22 cellular contexts compared by ENCODE assay signal in the genomic region with DNA sequence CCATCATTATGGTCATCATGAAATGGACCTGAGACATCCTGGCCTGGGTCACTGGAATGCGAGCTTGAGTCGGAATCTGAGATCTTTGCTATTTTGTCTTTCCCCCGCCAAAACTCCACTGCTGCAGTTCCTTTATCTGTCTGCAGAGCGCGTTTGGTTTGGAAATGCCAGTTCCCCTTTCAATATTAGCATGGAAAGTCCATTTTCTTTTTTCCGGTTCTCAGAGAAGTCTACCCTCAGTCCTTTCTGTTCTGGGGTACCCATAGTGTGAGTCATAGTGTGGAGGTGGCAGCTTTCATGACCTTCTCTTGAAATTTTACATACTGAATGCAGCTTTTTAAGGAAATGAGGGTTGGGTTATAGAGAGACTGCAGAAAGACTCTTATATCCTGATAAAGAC. TPM values are rescaled to one million over a fixed set of nuclear protein-coding genes. Genes with fewer than 3 reads are reported as not detected.
DNase-seq lines count a peak whose midpoint lies in the region; ATAC-seq, FAIRE-seq and TF ChIP-seq lines count a peak whose summit lies in the region.
"Had no signal": no experiment of that assay in that cellular context is flagged by ENCODE, and none has a peak within 500 bp of the region (broad histone marks: within the 10 kb centered on the region; RNA-seq: fewer than 3 reads in every experiment).

No MANE protein-coding gene starts in this region.

- no peak overlapping the region for H3K4me3 ChIP-seq in GM12878
- H3K4me3 ChIP-seq in HAP-1 = no peak overlapping the region
- H3K4me3 ChIP-seq: colonic mucosa, hepatocyte, lung, right atrium auricular region had no signal

- H3K9me3 ChIP-seq in GM12878 (replicated peaks; ENCODE audit: control insufficient read depth, insufficient read depth, low read length) (peaks cover 12% of the 10 kb centered on the region; the same call in 2 of the 3 replicates), HAP-1 (no peaks in the 10 kb centered on the region)
- H3K9me3 ChIP-seq: colonic mucosa, right atrium auricular region had no signal

- in situ Hi-C loops in GM12878 (cut with MboI) (no loop called here), HAP-1 (cut with MboI; ENCODE audit: low sequenced_read_pairs) (loop anchor here (25.0 kb wide), 2 partner anchors 439 to 564 kb away; a partner anchor contains a TSS)

- H3K27ac ChIP-seq in GM12878 (ENCODE audit: control insufficient read depth, insufficient read depth) = no peak overlapping the region
- H3K27ac ChIP-seq: colonic mucosa, hepatocyte, right atrium auricular region had no signal

- H3K4me3 Mint-ChIP-seq in activated T-cell treated with anti-CD3 and anti-CD28 coated beads, Interleukin-2, amount 50 U/mL, for 72 hours = no peak overlapping the region

- 18% methylated on average over 6 of the region's 6 CpGs for WGBS in GM12878 (ENCODE audit: insufficient coverage, insufficient replicate concordance, low lambda C conversion rate, missing lambda C conversion rate)

- TF ChIP-seq CTCF in GM12878 (IDR thresholded peaks at IDR 0.05 in 2 of 3, conservative IDR thresholded peaks at IDR 0.05 in 1 of 3; ENCODE audit: control insufficient read depth in 2 of 3, extremely low read depth in 1 of 3, insufficient read depth in 1 of 3, low read depth in 3 of 3, low read length in 3 of 3) = peak in 2 of 3 experiments; percentile 37 to 40; a peak in 3 of 6 replicates

- POLR2A ChIA-PET in GM12878 (lab: Charles Lee) = interaction anchor here (0.5 to 2.7 kb wide), 6 partner anchors 9 to 439 kb away, joined by 3 to 13 read pairs (median 6); no protein-coding TSS in a partner anchor

- no peaks in the 10 kb centered on the region for H3K79me2 ChIP-seq in GM12878 (ENCODE audit: control insufficient read depth, insufficient read depth, low read length)
- H3K79me2 ChIP-seq: hepatocyte had no signal

- no peaks in the 10 kb centered on the region for H3K4me1 Mint-ChIP-seq in activated T-cell treated with anti-CD3 and anti-CD28 coated beads, Interleukin-2, amount 50 U/mL, for 72 hours (ENCODE audit: low read depth)

- RAD21 ChIA-PET in GM12878 (lab: Charles Lee; ENCODE audit: unreplicated experiment) = interaction anchor here (0.7 to 5.0 kb wide), 6 partner anchors 9 to 64 kb away, joined by 3 to 41 read pairs (median 4); a partner anchor contains a TSS

- H3K27me3 ChIP-seq in GM12878 (replicated peaks in 1 of 2; ENCODE audit: control insufficient read depth in 2 of 2, insufficient read depth in 2 of 2, low read length in 1 of 2) (no peaks in the 10 kb centered on the region), HAP-1 (ENCODE audit: low read depth) (no peaks in the 10 kb centered on the region)
- H3K27me3 ChIP-seq: colonic mucosa, right atrium auricular region had no signal

- DNase-seq in CD1c-positive myeloid dendritic cell (ENCODE audit: extremely low spot score) (peak; percentile 9), GM12892 (ENCODE audit: insufficient read length) (no peak), GM12878 (ENCODE audit: low read depth, low spot score) (no peak), HAP-1 (ENCODE audit: low spot score in 2 of 2) (no peak), NCI-H526 (lab: John Stamatoyannopoulos, UW) (no peak)
- no peak for DNase-seq in stimulated activated CD4-positive, alpha-beta T cell treated with anti-CD3 and anti-CD28 coated beads, Interleukin-12 subunit alpha, Interleukin-12 subunit beta, amount 100 ng/mL, for 4 hours
- no peak for DNase-seq in activated T-cell treated with anti-CD3 and anti-CD28 coated beads, Interleukin-2, amount 50 U/mL, for 72 hours
- DNase-seq: activated effector memory CD4-positive, alpha-beta T cell treated with Interleukin-2 at 50 U/mL for 16 hours; colonic mucosa; DND-41; islet precursor cell; NCI-H1436; NCI-H2171 treated with DMSO at 0.1 percent for 48 hours; NCI-H748 treated with DMSO at 0.1 percent for 48 hours; occipital lobe; stimulated activated CD4-positive, alpha-beta T cell treated with anti-CD3 and anti-CD28 coated beads, Interleukin-15, amount 100 ng/mL, for 24 hours had no signal

- CTCF ChIA-PET in GM12878 (lab: Yijun Ruan, JAX) = interaction anchor here (1.1 to 1.6 kb wide), 8 partner anchors 8 to 557 kb away, joined by 3 to 7 read pairs (median 4); a partner anchor contains a TSS

- peak overlapping the region; percentile 41; the same call in 1 of the 2 replicates for H3K4me2 ChIP-seq in GM12878 (ENCODE audit: control insufficient read depth, insufficient read depth)
- H3K4me2 ChIP-seq: hepatocyte had no signal

- H3K36me3 Mint-ChIP-seq in activated T-cell treated with anti-CD3 and anti-CD28 coated beads, Interleukin-2, amount 50 U/mL, for 72 hours (ENCODE audit: insufficient read depth in 2 of 2) = no peaks in the 10 kb centered on the region

- no peak overlapping the region for H3K9ac ChIP-seq in GM12878 (ENCODE audit: control insufficient read depth, insufficient read depth, low read length)

- no TSS peak for BruUV-seq in GM12878 (replicated peaks; lab: Mats Ljungman, UMichigan)

- peak; percentile 19; the same call in 1 of the 2 replicates for TF ChIP-seq RAD21 in GM12878 (IDR thresholded peaks at IDR 0.05; ENCODE audit: insufficient read depth, low read depth, low read length)

- H3K27ac Mint-ChIP-seq in activated T-cell treated with anti-CD3 and anti-CD28 coated beads, Interleukin-2, amount 50 U/mL, for 72 hours = no peak overlapping the region

- H3K36me3 ChIP-seq in GM12878 (ENCODE audit: control insufficient read depth in 2 of 2, insufficient read depth in 2 of 2, low read length in 1 of 2) = peaks cover 0 to 2% of the 10 kb centered on the region in 2 experiments; a peak in 1 of 4 replicates
- no peaks in the 10 kb centered on the region for H3K36me3 ChIP-seq in HAP-1 (replicated peaks)
- H3K36me3 ChIP-seq: colonic mucosa, right atrium auricular region had no signal

- H2AFZ ChIP-seq in GM12878 (ENCODE audit: control insufficient read depth, low read depth, low read length) = no peak overlapping the region
- H2AFZ ChIP-seq: hepatocyte had no signal

- SMC1A ChIA-PET in GM12878 (lab: Charles Lee; ENCODE audit: uncharacterized antibody, unreplicated experiment) = interaction anchor here (0.6 to 5.2 kb wide), 9 partner anchors 8 to 438 kb away, joined by 3 to 32 read pairs (median 8); no protein-coding TSS in a partner anchor

- H3K9me3 Mint-ChIP-seq in activated T-cell treated with anti-CD3 and anti-CD28 coated beads, Interleukin-2, amount 50 U/mL, for 72 hours = no peaks in the 10 kb centered on the region

- TF ChIP-seq EP300 in GM12878 (IDR thresholded peaks at IDR 0.05; ENCODE audit: borderline replicate concordance in 1 of 2, control insufficient read depth in 1 of 2, low read depth in 2 of 2, low read length in 2 of 2) = no peak

- ATAC-seq in HG03432 (IDR thresholded peaks at IDR 0.05; ENCODE audit: unreplicated experiment) = peak; percentile 51
- ATAC-seq in GM12878 = peak; percentile 83
- ATAC-seq in activated T-cell treated with anti-CD3 and anti-CD28 coated beads, Interleukin-2, amount 50 U/mL, for 72 hours (replicated peaks in 1 of 2) = no peak
- ATAC-seq: SK-N-SH treated with all-trans-retinoic acid at 6 μM for 48 hours had no signal

- no peaks in the 10 kb centered on the region for H4K20me1 ChIP-seq in GM12878 (ENCODE audit: control insufficient read depth, insufficient read depth)

- H3K4me1 ChIP-seq in GM12878 (ENCODE audit: control insufficient read depth, insufficient read depth, low read length) = peaks cover 8% of the 10 kb centered on the region; the same call in 1 of the 2 replicates
- no peaks in the 10 kb centered on the region for H3K4me1 ChIP-seq in HAP-1
- H3K4me1 ChIP-seq: colonic mucosa, right atrium auricular region had no signal

- no peak for TF ChIP-seq POLR2A in GM12892 (IDR thresholded peaks at IDR 0.05; ENCODE audit: low read depth, low read length)
- TF ChIP-seq POLR2A in GM12878 (IDR thresholded peaks at IDR 0.05; ENCODE audit: low read depth, low read length) = no peak

- H3K27me3 Mint-ChIP-seq in activated T-cell treated with anti-CD3 and anti-CD28 coated beads, Interleukin-2, amount 50 U/mL, for 72 hours (ENCODE audit: low read depth) = peaks cover 72% of the 10 kb centered on the region

- FAIRE-seq in GM12892 (lab: Jason Lieb, UNC) = peak; percentile 78
- no peak for FAIRE-seq in GM12878 (lab: Jason Lieb, UNC)
- FAIRE-seq: RCC 7860 had no signal

- intact Hi-C loops in GM12878 (cut with micrococcal nuclease; ENCODE audit: unreplicated experiment) = no loop called here

TF ChIP-seq in GM12878, 131 proteins besides CTCF, POLR2A, EP300 and RAD21 (continues in another document):
- TF ChIP-seq TCF7 (IDR thresholded peaks at IDR 0.05; ENCODE audit: borderline replicate concordance) (no peak), EGR1 (IDR thresholded peaks at IDR 0.05; ENCODE audit: borderline replicate concordance in 1 of 2, low read depth in 2 of 2, low read length in 2 of 2) (no peak), HDAC2 (IDR thresholded peaks at IDR 0.05) (no peak), RBBP5 (conservative IDR thresholded peaks at IDR 0.05) (no peak), TCF12 (IDR thresholded peaks at IDR 0.05; ENCODE audit: low read depth, low read length) (no peak), ZNF207 (IDR thresholded peaks at IDR 0.05; ENCODE audit: borderline replicate concordance) (no peak)
- TF ChIP-seq, protein P1, sequence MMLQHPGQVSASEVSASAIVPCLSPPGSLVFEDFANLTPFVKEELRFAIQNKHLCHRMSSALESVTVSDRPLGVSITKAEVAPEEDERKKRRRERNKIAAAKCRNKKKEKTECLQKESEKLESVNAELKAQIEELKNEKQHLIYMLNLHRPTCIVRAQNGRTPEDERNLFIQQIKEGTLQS (IDR thresholded peaks at IDR 0.05; ENCODE audit: borderline replicate concordance, extremely low read depth, low read depth, low read length) = no peak

RNA-seq across cellular contexts. Expression of a gene that starts 14.6 kb away (rescaled TPM):
- polyA plus RNA-seq in GM12892 (2012; ENCODE audit: missing spikeins) = 16.9 TPM
- 378 and 432 TPM in 2 replicates for total RNA-seq in GM12878 (2013; cell fraction: nucleolus; rRNA removed)
- 12.9 TPM in 2 replicates for total RNA-seq in GM12878 (2014; rRNA removed)
- total RNA-seq in GM12878 (2014; rRNA removed; fragmentation: Illumina TruSeq; extraction: Trizol) = 6.4 and 7.4 TPM in 2 replicates
- 19.4 and 22.0 TPM in 2 replicates for total RNA-seq in GM12878 (2021)
- 3.4 TPM for polyA plus RNA-seq in GM12878 (2011; ENCODE audit: low read depth)
- 13.6 and 20.5 TPM in 2 replicates for polyA plus RNA-seq in GM12878 (2011; rRNA removed)
- 12.0 and 12.8 TPM in 2 replicates for polyA plus RNA-seq in GM12878 (2011; cell fraction: cytosol; rRNA removed)
- polyA plus RNA-seq in GM12878 (2011; cell fraction: nucleus; rRNA removed) = 112 and 120 TPM in 2 replicates
- 6.3 and 6.5 TPM in 2 replicates for polyA plus RNA-seq in GM12878 (2012)
- 5.1 and 5.7 TPM in 2 replicates for polyA plus RNA-seq in GM12878 (2014; fragmentation: Illumina TruSeq; extraction: Trizol)
- 1 to 10 TPM in 1 of 2 experiments, under 1 TPM in 1; 0.57 to 1.7 TPM for polyA plus RNA-seq in GM12878 (2014; fragmentation: Nextera tagmentation; extraction: Ambion mirVana)
- 10.2 and 10.3 TPM in 2 replicates for polyA plus RNA-seq in GM12878 (2014; rRNA removed)
- 1 to 10 TPM; 7.8 to 9.1 TPM for polyA plus RNA-seq in GM12878 (2016; fragmentation: Nextera tagmentation; extraction: Ambion mirVana)
- 83.5 and 100 TPM in 2 replicates for polyA minus RNA-seq in GM12878 (2011; rRNA and poly(A)+ RNA removed)
- 12.8 and 16.5 TPM in 2 replicates for polyA minus RNA-seq in GM12878 (2011; cell fraction: cytosol; rRNA and poly(A)+ RNA removed)
- polyA minus RNA-seq in GM12878 (2011; cell fraction: nucleus; rRNA and poly(A)+ RNA removed) = 82.6 and 113 TPM in 2 replicates
- total RNA-seq in activated T-cell treated with anti-CD3 and anti-CD28 coated beads, Interleukin-2, amount 50 U/mL, for 72 hours = under 1 TPM in 1 of 2 donors, not detected in 1; 0.02 TPM

Comparison
In these comparisons a context has a peak if more than half of its experiments do, and no peak if none do; other contexts are left out.
1. ATAC-seq: peak in HG03432 (single experiment) and GM12878 (single experiment); none in activated T-cell treated with anti-CD3 and anti-CD28 coated beads, Interleukin-2, amount 50 U/mL, for 72 hours (0 of 2).
2. RNA of a gene that starts 14.6 kb away (total RNA-seq): 6.4 to 432 TPM in GM12878; 0.02 TPM in activated T-cell treated with anti-CD3 and anti-CD28 coated beads, Interleukin-2, amount 50 U/mL, for 72 hours; every median in the first group is over 4 times any median in the second.